In the genomic region with DNA sequence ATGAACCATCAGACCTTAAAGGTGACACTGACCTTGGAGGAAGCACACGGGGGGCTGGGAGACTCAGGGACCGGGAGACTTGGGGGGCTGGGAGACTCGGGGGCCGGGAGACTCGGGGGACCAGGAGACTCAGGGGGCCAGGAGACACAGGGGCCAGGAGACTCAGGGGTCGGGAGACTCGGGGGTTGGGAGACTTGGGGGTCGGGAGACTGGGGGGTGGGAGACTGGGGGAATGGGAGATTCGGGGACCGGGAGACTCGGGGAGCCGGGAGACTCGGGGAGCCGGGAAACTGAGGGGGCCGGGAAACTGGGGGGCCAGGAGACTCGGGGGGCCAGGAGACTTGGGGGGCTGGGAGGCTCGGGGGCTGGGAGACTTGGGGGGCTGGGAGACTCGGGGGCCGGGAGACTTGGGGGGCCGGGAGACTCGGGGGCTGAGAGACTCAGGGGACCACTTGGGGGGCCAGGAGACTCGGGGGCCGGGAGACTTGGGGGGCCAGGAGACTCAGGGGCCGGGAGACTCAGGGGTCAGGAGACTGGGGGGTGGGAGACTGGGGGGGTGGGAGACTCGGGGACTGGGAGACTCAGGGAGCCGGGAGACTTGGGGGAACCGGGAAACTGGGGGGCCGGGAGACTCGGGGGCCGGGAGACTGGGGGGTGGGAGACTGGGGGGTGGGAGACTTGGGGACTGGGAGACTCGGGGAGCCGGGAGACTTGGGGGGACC, we compare ENCODE assay signal across 12 cellular contexts.
DNase-seq lines count a peak whose midpoint lies in the region; ATAC-seq and TF ChIP-seq lines count a peak whose summit lies in the region.
"Had no signal": no experiment of that assay in that cellular context is flagged by ENCODE, and none has a peak within 500 bp of the region (broad histone marks: within the 10 kb centered on the region; RNA-seq: fewer than 3 reads in every experiment).

No MANE protein-coding gene starts in this region.

- intact Hi-C loops in left lung (cut with DNase I): loop anchor here in 1 of 2 donors (10.0 kb wide), 1 partner anchor 55 kb away; no protein-coding TSS in a partner anchor

- peaks cover 5% of the 10 kb centered on the region; the same call in 1 of the 2 replicates for H3K36me3 ChIP-seq in GM23248 (ENCODE audit: low read depth)
- H3K36me3 ChIP-seq in left lung: peaks cover 0 to 9% of the 10 kb centered on the region in 2 donors

- WGBS in GM23248 (ENCODE audit: low coverage in 1 of 2, low lambda C conversion rate in 2 of 2, missing lambda C conversion rate in 2 of 2), 2 experiments: 51 to 72% methylated on average over 2 to 32 of the region's 32 CpGs

- H3K9me2 ChIP-seq in GM23248 (ENCODE audit: insufficient read depth): no peaks in the 10 kb centered on the region

- H3K9me3 Mint-ChIP-seq in WTC11: peaks cover 7% of the 10 kb centered on the region
- H3K9me3 Mint-ChIP-seq in stimulated activated effector memory CD8-positive, alpha-beta T cell treated with anti-CD3 and anti-CD28 coated beads, Interleukin-12 subunit alpha, Interleukin-12 subunit beta, amount 100 ng/mL, for 72 hours: peaks cover 3% of the 10 kb centered on the region

- TF ChIP-seq CTCF in WTC11 (IDR thresholded peaks at IDR 0.05) (no peak), left lung (IDR thresholded peaks at IDR 0.05) (no peak)

- H3K27me3 ChIP-seq in GM23248 (replicated peaks; ENCODE audit: insufficient read depth) (no peaks in the 10 kb centered on the region), left lung (no peaks in the 10 kb centered on the region)

- no peaks in the 10 kb centered on the region for H4K20me1 ChIP-seq in GM23248 (ENCODE audit: insufficient read depth)

- peaks cover 75% of the 10 kb centered on the region for H3K79me2 ChIP-seq in GM23248 (ENCODE audit: insufficient read depth)

- no peak overlapping the region for H3K4me3 Mint-ChIP-seq in WTC11
- no peak overlapping the region for H3K4me3 Mint-ChIP-seq in stimulated activated effector memory CD8-positive, alpha-beta T cell treated with anti-CD3 and anti-CD28 coated beads, Interleukin-12 subunit alpha, Interleukin-12 subunit beta, amount 100 ng/mL, for 72 hours
- H3K4me3 Mint-ChIP-seq: activated CD4-positive, alpha-beta memory T cell treated with anti-CD3 and anti-CD28 coated beads for 36 hours had no signal

- H3K27me3 Mint-ChIP-seq in WTC11 (ENCODE audit: low read depth): no peaks in the 10 kb centered on the region
- H3K27me3 Mint-ChIP-seq: activated CD4-positive, alpha-beta memory T cell treated with anti-CD3 and anti-CD28 coated beads for 36 hours had no signal

- CTCF ChIA-PET in WTC11 (lab: Charles Lee): no interaction called here

- no peak for DNase-seq in GM23248
- DNase-seq in WTC11 (ENCODE audit: low spot score): no peak
- peak; percentile 31 to 50 for DNase-seq in left lung
- DNase-seq in stimulated activated effector memory CD8-positive, alpha-beta T cell treated with anti-CD3 and anti-CD28 coated beads, Interleukin-12 subunit alpha, Interleukin-12 subunit beta, amount 100 ng/mL, for 72 hours (ENCODE audit: low spot score in 2 of 2): no peak
- no peak for DNase-seq in midbrain (lab: John Stamatoyannopoulos, UW)
- DNase-seq in AG20443 (ENCODE audit: low spot score): no peak
- DNase-seq: activated CD4-positive, alpha-beta memory T cell treated with anti-CD3 and anti-CD28 coated beads for 36 hours; DND-41; NCI-H510A had no signal

- H3K27ac ChIP-seq in GM23248: peak overlapping the region; percentile 100
- H3K27ac ChIP-seq in left lung: peak overlapping the region in 1 of 2 donors; percentile 98

- H3K4me1 Mint-ChIP-seq in WTC11: peaks cover 18% of the 10 kb centered on the region
- H3K4me1 Mint-ChIP-seq in stimulated activated effector memory CD8-positive, alpha-beta T cell treated with anti-CD3 and anti-CD28 coated beads, Interleukin-12 subunit alpha, Interleukin-12 subunit beta, amount 100 ng/mL, for 72 hours: peaks cover 67% of the 10 kb centered on the region

- H3F3A ChIP-seq in GM23248 (ENCODE audit: insufficient read depth): peaks cover 26% of the 10 kb centered on the region

- peaks cover 23% of the 10 kb centered on the region for H3K36me3 Mint-ChIP-seq in WTC11
- peaks cover 78% of the 10 kb centered on the region for H3K36me3 Mint-ChIP-seq in stimulated activated effector memory CD8-positive, alpha-beta T cell treated with anti-CD3 and anti-CD28 coated beads, Interleukin-12 subunit alpha, Interleukin-12 subunit beta, amount 100 ng/mL, for 72 hours

- H3K4me3 ChIP-seq in GM23248 (peak overlapping the region; percentile 40; the same call in 1 of the 2 replicates), left lung (peak overlapping the region in 1 of 2 donors; percentile 3)
- H3K4me3 ChIP-seq: K562, SK-N-MC had no signal

- H2AFZ ChIP-seq in GM23248: no peak overlapping the region

- no peak for ATAC-seq in WTC11
- no peak for ATAC-seq in left lung
- no peak for ATAC-seq in stimulated activated effector memory CD8-positive, alpha-beta T cell treated with anti-CD3 and anti-CD28 coated beads, Interleukin-12 subunit alpha, Interleukin-12 subunit beta, amount 100 ng/mL, for 72 hours
- no peak for ATAC-seq in HG03108 (IDR thresholded peaks at IDR 0.05; ENCODE audit: unreplicated experiment)
- ATAC-seq: K562 had no signal

- H3K9me3 ChIP-seq in GM23248 (ENCODE audit: low read depth): no peaks in the 10 kb centered on the region
- H3K9me3 ChIP-seq in left lung: no peaks in the 10 kb centered on the region

- POLR2A ChIA-PET in WTC11 (lab: Charles Lee): no interaction called here

- H3K4me2 ChIP-seq in GM23248 (ENCODE audit: unreplicated experiment): peak overlapping the region; percentile 56

- H3K9ac ChIP-seq in GM23248: peak overlapping the region; percentile 95

- peaks cover 41% of the 10 kb centered on the region for H3K4me1 ChIP-seq in GM23248 (ENCODE audit: insufficient read depth)
- peaks cover 39 to 47% of the 10 kb centered on the region in 2 donors for H3K4me1 ChIP-seq in left lung

- H3K27ac Mint-ChIP-seq in WTC11: peak overlapping the region; percentile 88
- peak overlapping the region; percentile 92 for H3K27ac Mint-ChIP-seq in stimulated activated effector memory CD8-positive, alpha-beta T cell treated with anti-CD3 and anti-CD28 coated beads, Interleukin-12 subunit alpha, Interleukin-12 subunit beta, amount 100 ng/mL, for 72 hours

- in situ Hi-C loops in GM23248 (cut with MboI): no loop called here

TF ChIP-seq in WTC11, 78 proteins besides CTCF, POLR2A, EP300 and RAD21:
- TF ChIP-seq, protein P1, sequence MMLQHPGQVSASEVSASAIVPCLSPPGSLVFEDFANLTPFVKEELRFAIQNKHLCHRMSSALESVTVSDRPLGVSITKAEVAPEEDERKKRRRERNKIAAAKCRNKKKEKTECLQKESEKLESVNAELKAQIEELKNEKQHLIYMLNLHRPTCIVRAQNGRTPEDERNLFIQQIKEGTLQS (CRISPR knock-in tag; conservative IDR thresholded peaks at IDR 0.05): no peak
- TF ChIP-seq, protein P2, sequence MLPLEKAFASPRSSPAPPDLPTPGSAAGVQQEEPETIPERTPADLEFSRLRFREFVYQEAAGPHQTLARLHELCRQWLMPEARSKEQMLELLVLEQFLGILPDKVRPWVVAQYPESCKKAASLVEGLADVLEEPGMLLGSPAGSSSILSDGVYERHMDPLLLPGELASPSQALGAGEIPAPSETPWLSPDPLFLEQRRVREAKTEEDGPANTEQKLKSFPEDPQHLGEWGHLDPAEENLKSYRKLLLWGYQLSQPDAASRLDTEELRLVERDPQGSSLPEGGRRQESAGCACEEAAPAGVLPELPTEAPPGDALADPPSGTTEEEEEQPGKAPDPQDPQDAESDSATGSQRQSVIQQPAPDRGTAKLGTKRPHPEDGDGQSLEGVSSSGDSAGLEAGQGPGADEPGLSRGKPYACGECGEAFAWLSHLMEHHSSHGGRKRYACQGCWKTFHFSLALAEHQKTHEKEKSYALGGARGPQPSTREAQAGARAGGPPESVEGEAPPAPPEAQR (CRISPR knock-in tag; IDR thresholded peaks at IDR 0.05): no peak
- no peak for TF ChIP-seq PRRX2 (CRISPR knock-in tag; IDR thresholded peaks at IDR 0.05)
- TF ChIP-seq ZNF219 (CRISPR knock-in tag; IDR thresholded peaks at IDR 0.05; ENCODE audit: borderline replicate concordance): no peak
- TF ChIP-seq, protein P3, sequence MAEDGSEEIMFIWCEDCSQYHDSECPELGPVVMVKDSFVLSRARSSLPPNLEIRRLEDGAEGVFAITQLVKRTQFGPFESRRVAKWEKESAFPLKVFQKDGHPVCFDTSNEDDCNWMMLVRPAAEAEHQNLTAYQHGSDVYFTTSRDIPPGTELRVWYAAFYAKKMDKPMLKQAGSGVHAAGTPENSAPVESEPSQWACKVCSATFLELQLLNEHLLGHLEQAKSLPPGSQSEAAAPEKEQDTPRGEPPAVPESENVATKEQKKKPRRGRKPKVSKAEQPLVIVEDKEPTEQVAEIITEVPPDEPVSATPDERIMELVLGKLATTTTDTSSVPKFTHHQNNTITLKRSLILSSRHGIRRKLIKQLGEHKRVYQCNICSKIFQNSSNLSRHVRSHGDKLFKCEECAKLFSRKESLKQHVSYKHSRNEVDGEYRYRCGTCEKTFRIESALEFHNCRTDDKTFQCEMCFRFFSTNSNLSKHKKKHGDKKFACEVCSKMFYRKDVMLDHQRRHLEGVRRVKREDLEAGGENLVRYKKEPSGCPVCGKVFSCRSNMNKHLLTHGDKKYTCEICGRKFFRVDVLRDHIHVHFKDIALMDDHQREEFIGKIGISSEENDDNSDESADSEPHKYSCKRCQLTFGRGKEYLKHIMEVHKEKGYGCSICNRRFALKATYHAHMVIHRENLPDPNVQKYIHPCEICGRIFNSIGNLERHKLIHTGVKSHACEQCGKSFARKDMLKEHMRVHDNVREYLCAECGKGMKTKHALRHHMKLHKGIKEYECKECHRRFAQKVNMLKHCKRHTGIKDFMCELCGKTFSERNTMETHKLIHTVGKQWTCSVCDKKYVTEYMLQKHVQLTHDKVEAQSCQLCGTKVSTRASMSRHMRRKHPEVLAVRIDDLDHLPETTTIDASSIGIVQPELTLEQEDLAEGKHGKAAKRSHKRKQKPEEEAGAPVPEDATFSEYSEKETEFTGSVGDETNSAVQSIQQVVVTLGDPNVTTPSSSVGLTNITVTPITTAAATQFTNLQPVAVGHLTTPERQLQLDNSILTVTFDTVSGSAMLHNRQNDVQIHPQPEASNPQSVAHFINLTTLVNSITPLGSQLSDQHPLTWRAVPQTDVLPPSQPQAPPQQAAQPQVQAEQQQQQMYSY (CRISPR knock-in tag; IDR thresholded peaks at IDR 0.05): no peak
- TF ChIP-seq NR2C2 (CRISPR knock-in tag; IDR thresholded peaks at IDR 0.05): no peak
- no peak for TF ChIP-seq GRHL2 (CRISPR knock-in tag; IDR thresholded peaks at IDR 0.05; ENCODE audit: insufficient replicate concordance, severe bottlenecking)
- TF ChIP-seq ZNF396 (CRISPR knock-in tag; IDR thresholded peaks at IDR 0.05; ENCODE audit: borderline replicate concordance): no peak

Comparison
In these comparisons a context has a peak if more than half of its experiments do, and no peak if none do; other contexts are left out.
1. DNase-seq: peak in left lung (2 of 2); none in GM23248 (single experiment), WTC11 (single experiment), stimulated activated effector memory CD8-positive, alpha-beta T cell treated with anti-CD3 and anti-CD28 coated beads, Interleukin-12 subunit alpha, Interleukin-12 subunit beta, amount 100 ng/mL, for 72 hours (0 of 2), midbrain (single experiment) and AG20443 (single experiment).